In genomic region chr6:35955970-35956369, GRCh38 we compare ENCODE assay signal across 2 cellular contexts.
TF ChIP-seq lines count a peak whose summit lies in the region.

No MANE protein-coding gene starts in this region.

TF ChIP-seq in HCT116, 20 proteins besides CTCF, POLR2A, EP300 and RAD21:
- no peak for TF ChIP-seq MAX (IDR thresholded peaks at IDR 0.05)
- TF ChIP-seq ZFX (IDR thresholded peaks at IDR 0.05): no peak
- TF ChIP-seq SRF (IDR thresholded peaks at IDR 0.05; ENCODE audit: low read depth): no peak
- TF ChIP-seq ELF1 (IDR thresholded peaks at IDR 0.05; ENCODE audit: borderline replicate concordance, low read depth): no peak
- TF ChIP-seq CBX3 (IDR thresholded peaks at IDR 0.05; ENCODE audit: low read depth): no peak

TF ChIP-seq in GM12878, 131 proteins besides CTCF, POLR2A, EP300 and RAD21:
- TF ChIP-seq BHLHE40 (IDR thresholded peaks at IDR 0.05; ENCODE audit: borderline replicate concordance in 1 of 2, low read depth in 2 of 2, low read length in 1 of 2) (no peak), MAX (IDR thresholded peaks at IDR 0.05; ENCODE audit: low read depth, low read length) (no peak), ZNF274 (IDR thresholded peaks at IDR 0.05; ENCODE audit: insufficient read depth, insufficient read length) (no peak), SPI1 (IDR thresholded peaks at IDR 0.05; ENCODE audit: borderline replicate concordance, insufficient read depth, low read depth, low read length) (no peak), IRF4 (IDR thresholded peaks at IDR 0.05; ENCODE audit: low read depth, low read length) (no peak), PAX8 (IDR thresholded peaks at IDR 0.05) (no peak), SRF (IDR thresholded peaks at IDR 0.05; ENCODE audit: low read depth in 2 of 2, low read length in 2 of 2) (no peak), HDAC6 (IDR thresholded peaks at IDR 0.05; ENCODE audit: unreplicated experiment) (no peak), RAD51 (IDR thresholded peaks at IDR 0.05) (no peak), NFXL1 (IDR thresholded peaks at IDR 0.05; ENCODE audit: borderline replicate concordance) (no peak)
